ENCODE assay signal across 11 cellular contexts in genomic region chr13:99256709-99257108, GRCh38. TPM values are rescaled to one million over a fixed set of nuclear protein-coding genes. Genes with fewer than 3 reads are reported as not detected.
DNase-seq lines count a peak whose midpoint lies in the region; ATAC-seq and TF ChIP-seq lines count a peak whose summit lies in the region.
"Had no signal": no experiment of that assay in that cellular context is flagged by ENCODE, and none has a peak within 500 bp of the region (broad histone marks: within the 10 kb centered on the region; RNA-seq: fewer than 3 reads in every experiment).

No MANE protein-coding gene starts in this region.

- H3K27me3 ChIP-seq in BJ (ENCODE audit: control insufficient read depth, insufficient read depth, low read length), result no peaks in the 10 kb centered on the region
- no peaks in the 10 kb centered on the region for H3K27me3 ChIP-seq in GM23248 (replicated peaks; ENCODE audit: insufficient read depth)

- peak overlapping the region; percentile 33 for H3K4me2 ChIP-seq in GM23248 (ENCODE audit: unreplicated experiment)

- peaks cover 3% of the 10 kb centered on the region; the same call in 1 of the 2 replicates for H3K79me2 ChIP-seq in GM23248 (ENCODE audit: insufficient read depth)

- peaks cover 57% of the 10 kb centered on the region for H3K4me1 Mint-ChIP-seq in activated CD4-positive, alpha-beta memory T cell treated with anti-CD3 and anti-CD28 coated beads, Interleukin-2, amount 10 ng/mL, durations not matched to agents 7 days and 5 days

- peak overlapping the region; percentile 40 for H3K27ac Mint-ChIP-seq in activated CD4-positive, alpha-beta memory T cell treated with anti-CD3 and anti-CD28 coated beads, Interleukin-2, amount 10 ng/mL, durations not matched to agents 7 days and 5 days

- peaks cover 26% of the 10 kb centered on the region for H3K4me1 ChIP-seq in GM23248 (ENCODE audit: insufficient read depth)

- DNase-seq in BJ (ENCODE audit: low read depth), result peak; percentile 47
- peak; percentile 69 for DNase-seq in GM23248
- no peak for DNase-seq in activated CD4-positive, alpha-beta memory T cell treated with anti-CD3 and anti-CD28 coated beads, Interleukin-2, amount 10 ng/mL, durations not matched to agents 7 days and 5 days
- peak; percentile 11 for DNase-seq in hepatic stellate cell (ENCODE audit: low spot score)
- no peak for DNase-seq in GM13977 (ENCODE audit: low spot score)
- no peak for DNase-seq in putamen (ENCODE audit: low spot score)
- DNase-seq: DMS53 had no signal

- no peaks in the 10 kb centered on the region for H3K9me3 Mint-ChIP-seq in activated CD4-positive, alpha-beta memory T cell treated with anti-CD3 and anti-CD28 coated beads, Interleukin-2, amount 10 ng/mL, durations not matched to agents 7 days and 5 days

- H3K36me3 ChIP-seq in BJ (ENCODE audit: control insufficient read depth, insufficient read depth, low read length) (peaks cover 3% of the 10 kb centered on the region; the same call in 1 of the 2 replicates), GM23248 (ENCODE audit: low read depth) (no peaks in the 10 kb centered on the region)

- H3K4me3 ChIP-seq in BJ (ENCODE audit: low read depth, low read length), result no peak overlapping the region
- no peak overlapping the region for H3K4me3 ChIP-seq in GM23248

- no peak overlapping the region for H2AFZ ChIP-seq in GM23248

- ATAC-seq in GM21786 (IDR thresholded peaks at IDR 0.05; ENCODE audit: unreplicated experiment) (no peak), HG02642 (IDR thresholded peaks at IDR 0.05; ENCODE audit: poor library complexity, unreplicated experiment) (no peak)
- ATAC-seq: SK-N-SH treated with all-trans-retinoic acid at 6 μM for 48 hours had no signal

- no peak for TF ChIP-seq CTCF in BJ (IDR thresholded peaks at IDR 0.05; ENCODE audit: insufficient read depth, low read depth, low read length)
- no peak for TF ChIP-seq CTCF in GM13977 (IDR thresholded peaks at IDR 0.05; ENCODE audit: extremely low read depth, insufficient read depth, missing control alignments)

- H3K36me3 Mint-ChIP-seq in activated CD4-positive, alpha-beta memory T cell treated with anti-CD3 and anti-CD28 coated beads, Interleukin-2, amount 10 ng/mL, durations not matched to agents 7 days and 5 days (ENCODE audit: low read depth), result peaks cover 45% of the 10 kb centered on the region

- in situ Hi-C loops in GM23248 (cut with MboI) (no loop called here), GM13977 (cut with MboI; ENCODE audit: low pct_unique_long_range_greater_than_20kb, low sequenced_read_pairs, unreplicated experiment) (loop anchor here (25.0 kb wide), 1 partner anchor 394 kb away; no protein-coding TSS in a partner anchor)

- peak overlapping the region; percentile 19 for H3K27ac ChIP-seq in GM23248

- no peaks in the 10 kb centered on the region for H3F3A ChIP-seq in GM23248 (ENCODE audit: insufficient read depth)

- H3K9ac ChIP-seq in GM23248, result no peak overlapping the region

- H4K20me1 ChIP-seq in GM23248 (ENCODE audit: insufficient read depth), result no peaks in the 10 kb centered on the region

- H3K9me2 ChIP-seq in GM23248 (ENCODE audit: insufficient read depth), result no peaks in the 10 kb centered on the region

- peak overlapping the region; percentile 71 for H3K4me3 Mint-ChIP-seq in activated CD4-positive, alpha-beta memory T cell treated with anti-CD3 and anti-CD28 coated beads, Interleukin-2, amount 10 ng/mL, durations not matched to agents 7 days and 5 days

- 48 to 52% methylated on average over 3 of the region's 3 CpGs for WGBS in GM23248 (ENCODE audit: low coverage in 1 of 2, low lambda C conversion rate in 2 of 2, missing lambda C conversion rate in 2 of 2), 2 experiments

- CTCF ChIA-PET in BJ (lab: Yijun Ruan, JAX), result interaction anchor here (1.0 to 2.5 kb wide), 5 partner anchors 9 to 80 kb away, joined by 5 to 15 read pairs (median 7); partner anchors contain the start of gene UBAC2
- CTCF ChIA-PET in activated CD4-positive, alpha-beta memory T cell treated with anti-CD3 and anti-CD28 coated beads, Interleukin-2, amount 10 ng/mL, durations not matched to agents 7 days and 5 days (lab: Charles Lee), result interaction anchor here (0.6 to 4.3 kb wide), 12 partner anchors 9 to 179 kb away, joined by 3 to 31 read pairs (median 7); partner anchors contain the start of gene UBAC2

- H3K9me3 ChIP-seq in GM23248 (ENCODE audit: low read depth), result no peaks in the 10 kb centered on the region

- H3K27me3 Mint-ChIP-seq in activated CD4-positive, alpha-beta memory T cell treated with anti-CD3 and anti-CD28 coated beads, Interleukin-2, amount 10 ng/mL, durations not matched to agents 7 days and 5 days, result no peaks in the 10 kb centered on the region

- POLR2A ChIA-PET in BJ (lab: Charles Lee), result interaction anchor here (0.7 kb wide), 1 partner anchor 9 kb away, joined by 10 read pairs; no protein-coding TSS in a partner anchor
- POLR2A ChIA-PET in activated CD4-positive, alpha-beta memory T cell treated with anti-CD3 and anti-CD28 coated beads, Interleukin-2, amount 10 ng/mL, durations not matched to agents 7 days and 5 days (lab: Charles Lee), result interaction anchor here (0.8 to 5.1 kb wide), 15 partner anchors 7 to 177 kb away, joined by 3 to 99 read pairs (median 6); partner anchors contain the start of gene UBAC2

RNA-seq across cellular contexts. Expression of gene GPR18, which starts 1.5 kb away (rescaled TPM):
- polyA plus RNA-seq in BJ (2011; rRNA removed), result not detected in 2 replicates
- not detected in 2 replicates for polyA minus RNA-seq in BJ (2011; rRNA and poly(A)+ RNA removed)
- total RNA-seq in GM23248 (2014; rRNA removed; shearing (Covaris generic)), result not detected in 2 replicates
- polyA plus RNA-seq in GM23248 (2016; fragmentation: Nextera tagmentation; extraction: Ambion mirVana), result 0.22 and 0.46 TPM in 2 replicates
- 10 to 100 TPM; 10.3 to 10.4 TPM for total RNA-seq in activated CD4-positive, alpha-beta memory T cell treated with anti-CD3 and anti-CD28 coated beads, Interleukin-2, amount 10 ng/mL, durations not matched to agents 7 days and 5 days
- total RNA-seq: HT-29 had no signal

RNA-seq across cellular contexts. Expression of gene GPR183, which starts 50.5 kb away (rescaled TPM):
- 0.31 and 0.37 TPM in 2 replicates for polyA plus RNA-seq in BJ (2011; rRNA removed)
- polyA minus RNA-seq in BJ (2011; rRNA and poly(A)+ RNA removed), result 0.14 and 0.21 TPM in 2 replicates
- total RNA-seq in GM23248 (2014; rRNA removed; shearing (Covaris generic)), result not detected in 2 replicates
- polyA plus RNA-seq in GM23248 (2016; fragmentation: Nextera tagmentation; extraction: Ambion mirVana), result 0.25 and 0.33 TPM in 2 replicates
- 10 to 100 TPM; 43.7 to 46.2 TPM for total RNA-seq in activated CD4-positive, alpha-beta memory T cell treated with anti-CD3 and anti-CD28 coated beads, Interleukin-2, amount 10 ng/mL, durations not matched to agents 7 days and 5 days
- total RNA-seq: HT-29 had no signal

RNA-seq across cellular contexts. Expression of gene UBAC2, which starts 56.1 kb away (rescaled TPM):
- 84.7 and 87.8 TPM in 2 replicates for polyA plus RNA-seq in BJ (2011; rRNA removed)
- polyA minus RNA-seq in BJ (2011; rRNA and poly(A)+ RNA removed), result 24.3 and 29.0 TPM in 2 replicates
- 44.8 and 66.1 TPM in 2 replicates for total RNA-seq in GM23248 (2014; rRNA removed; shearing (Covaris generic))
- polyA plus RNA-seq in GM23248 (2016; fragmentation: Nextera tagmentation; extraction: Ambion mirVana), result 95.9 and 96.5 TPM in 2 replicates
- total RNA-seq in activated CD4-positive, alpha-beta memory T cell treated with anti-CD3 and anti-CD28 coated beads, Interleukin-2, amount 10 ng/mL, durations not matched to agents 7 days and 5 days, result 10 to 100 TPM; 53.8 to 55.2 TPM

Comparison
In these comparisons a context has a peak if more than half of its experiments do, and no peak if none do; other contexts are left out.
1. DNase-seq: peak in BJ (single experiment), GM23248 (single experiment) and hepatic stellate cell (single experiment); none in activated CD4-positive, alpha-beta memory T cell treated with anti-CD3 and anti-CD28 coated beads, Interleukin-2, amount 10 ng/mL, durations not matched to agents 7 days and 5 days (single experiment), GM13977 (single experiment) and putamen (single experiment).
2. RNA of gene GPR18, which starts 1.5 kb away (total RNA-seq): 10.3 to 10.4 TPM in activated CD4-positive, alpha-beta memory T cell treated with anti-CD3 and anti-CD28 coated beads, Interleukin-2, amount 10 ng/mL, durations not matched to agents 7 days and 5 days; not detected in GM23248; every median in the first group is over 10 times any median in the second.
3. RNA of gene GPR183, which starts 50.5 kb away (total RNA-seq): 43.7 to 46.2 TPM in activated CD4-positive, alpha-beta memory T cell treated with anti-CD3 and anti-CD28 coated beads, Interleukin-2, amount 10 ng/mL, durations not matched to agents 7 days and 5 days; not detected in GM23248; every median in the first group is over 10 times any median in the second.